1 cellular context compared by ENCODE assay signal in genomic region chr1:155080250-155081228, GRCh38.
TF ChIP-seq lines count a peak whose summit lies in the region.

No MANE protein-coding gene starts in this region.

TF ChIP-seq in K562, 482 proteins besides CTCF, POLR2A, EP300 and RAD21 (continues in another document):
- TF ChIP-seq HMG20B (CRISPR knock-in tag; IDR thresholded peaks at IDR 0.05) (no peak), FOXP1 (CRISPR knock-in tag; IDR thresholded peaks at IDR 0.05) (0 out of 2 replicates have a peak, but pooled peaks have one; percentile 31), SIN3A (IDR thresholded peaks at IDR 0.05; ENCODE audit: borderline replicate concordance in 2 of 2, control insufficient read depth in 1 of 2, low read depth in 2 of 2, low read length in 2 of 2) (no peak), ERF (CRISPR knock-in tag; IDR thresholded peaks at IDR 0.05) (no peak), SRSF1 (IDR thresholded peaks at IDR 0.05; ENCODE audit: low read depth, low read length) (no peak), CREM (IDR thresholded peaks at IDR 0.05; ENCODE audit: low read depth) (no peak), PHTF2 (CRISPR knock-in tag; IDR thresholded peaks at IDR 0.05) (no peak), STAG1 (CRISPR knock-in tag; IDR thresholded peaks at IDR 0.05; ENCODE audit: borderline replicate concordance) (no peak), XRCC5 (IDR thresholded peaks at IDR 0.05; ENCODE audit: low read depth, low read length) (no peak), NCOA6 (IDR thresholded peaks at IDR 0.05) (no peak), VEZF1 (CRISPR knock-in tag; IDR thresholded peaks at IDR 0.05) (peak; percentile 64), RAD51 (IDR thresholded peaks at IDR 0.05; ENCODE audit: borderline replicate concordance, low read depth) (peak; percentile 93), U2AF1 (optimal IDR thresholded peaks at IDR 0.05; ENCODE audit: low read depth, low read length) (no peak), ZNF133 (CRISPR knock-in tag; IDR thresholded peaks at IDR 0.05) (no peak), SAP30 (IDR thresholded peaks at IDR 0.05; ENCODE audit: borderline replicate concordance, insufficient read depth, low read depth, low read length, poor library complexity, severe bottlenecking) (peak; percentile 32), ZNF280A (IDR thresholded peaks at IDR 0.05; ENCODE audit: low read depth, partially characterized antibody) (no peak), ZNF511 (CRISPR knock-in tag; IDR thresholded peaks at IDR 0.05) (no peak), PTRF (tag; IDR thresholded peaks at IDR 0.05) (no peak), ATF2 (CRISPR knock-in tag; IDR thresholded peaks at IDR 0.05) (no peak), PRPF4 (IDR thresholded peaks at IDR 0.05; ENCODE audit: insufficient read depth, low read depth, low read length, poor library complexity, severe bottlenecking) (no peak), ZNF274 (IDR thresholded peaks at IDR 0.05; ENCODE audit: borderline replicate concordance, low read depth, low read length) (no peak), TCF7L2 (IDR thresholded peaks at IDR 0.05; ENCODE audit: low read depth, low read length) (no peak), WHSC1 (IDR thresholded peaks at IDR 0.05; ENCODE audit: low read length) (no peak), NCOR1 (IDR thresholded peaks at IDR 0.05) (no peak), CSDE1 (IDR thresholded peaks at IDR 0.05) (no peak), ZNF23 (CRISPR knock-in tag; IDR thresholded peaks at IDR 0.05) (no peak), LEF1 (IDR thresholded peaks at IDR 0.05) (peak; percentile 45; the same call in 1 of the 2 replicates), MLLT1 (IDR thresholded peaks at IDR 0.05) (no peak), FOXK2 (conservative IDR thresholded peaks at IDR 0.05 in 1 of 2, IDR thresholded peaks at IDR 0.05 in 1 of 2; ENCODE audit: low read depth in 2 of 2) (peak in 1 of 2 experiments; percentile 53; a peak in 1 of 4 replicates), ZNF785 (CRISPR knock-in tag; IDR thresholded peaks at IDR 0.05) (no peak), FOXA3 (CRISPR knock-in tag; conservative IDR thresholded peaks at IDR 0.05 in 1 of 2, IDR thresholded peaks at IDR 0.05 in 1 of 2) (no peak), EWSR1 (IDR thresholded peaks at IDR 0.05; ENCODE audit: borderline replicate concordance, low read depth, partially characterized antibody) (no peak), MEIS2 (IDR thresholded peaks at IDR 0.05; ENCODE audit: partially characterized antibody) (peak; percentile 91), MAX (CRISPR knock-in tag; IDR thresholded peaks at IDR 0.05) (peak; percentile 72), ZFX (CRISPR knock-in tag; IDR thresholded peaks at IDR 0.05) (peak; percentile 49), ZNF551 (CRISPR knock-in tag; IDR thresholded peaks at IDR 0.05) (no peak)
- TF ChIP-seq, protein P1, sequence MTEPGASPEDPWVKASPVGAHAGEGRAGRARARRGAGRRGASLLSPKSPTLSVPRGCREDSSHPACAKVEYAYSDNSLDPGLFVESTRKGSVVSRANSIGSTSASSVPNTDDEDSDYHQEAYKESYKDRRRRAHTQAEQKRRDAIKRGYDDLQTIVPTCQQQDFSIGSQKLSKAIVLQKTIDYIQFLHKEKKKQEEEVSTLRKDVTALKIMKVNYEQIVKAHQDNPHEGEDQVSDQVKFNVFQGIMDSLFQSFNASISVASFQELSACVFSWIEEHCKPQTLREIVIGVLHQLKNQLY (CRISPR knock-in tag; conservative IDR thresholded peaks at IDR 0.05), result no peak
- TF ChIP-seq, protein P2, sequence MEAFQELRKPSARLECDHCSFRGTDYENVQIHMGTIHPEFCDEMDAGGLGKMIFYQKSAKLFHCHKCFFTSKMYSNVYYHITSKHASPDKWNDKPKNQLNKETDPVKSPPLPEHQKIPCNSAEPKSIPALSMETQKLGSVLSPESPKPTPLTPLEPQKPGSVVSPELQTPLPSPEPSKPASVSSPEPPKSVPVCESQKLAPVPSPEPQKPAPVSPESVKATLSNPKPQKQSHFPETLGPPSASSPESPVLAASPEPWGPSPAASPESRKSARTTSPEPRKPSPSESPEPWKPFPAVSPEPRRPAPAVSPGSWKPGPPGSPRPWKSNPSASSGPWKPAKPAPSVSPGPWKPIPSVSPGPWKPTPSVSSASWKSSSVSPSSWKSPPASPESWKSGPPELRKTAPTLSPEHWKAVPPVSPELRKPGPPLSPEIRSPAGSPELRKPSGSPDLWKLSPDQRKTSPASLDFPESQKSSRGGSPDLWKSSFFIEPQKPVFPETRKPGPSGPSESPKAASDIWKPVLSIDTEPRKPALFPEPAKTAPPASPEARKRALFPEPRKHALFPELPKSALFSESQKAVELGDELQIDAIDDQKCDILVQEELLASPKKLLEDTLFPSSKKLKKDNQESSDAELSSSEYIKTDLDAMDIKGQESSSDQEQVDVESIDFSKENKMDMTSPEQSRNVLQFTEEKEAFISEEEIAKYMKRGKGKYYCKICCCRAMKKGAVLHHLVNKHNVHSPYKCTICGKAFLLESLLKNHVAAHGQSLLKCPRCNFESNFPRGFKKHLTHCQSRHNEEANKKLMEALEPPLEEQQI (IDR thresholded peaks at IDR 0.05), result no peak
- TF ChIP-seq, protein P3, sequence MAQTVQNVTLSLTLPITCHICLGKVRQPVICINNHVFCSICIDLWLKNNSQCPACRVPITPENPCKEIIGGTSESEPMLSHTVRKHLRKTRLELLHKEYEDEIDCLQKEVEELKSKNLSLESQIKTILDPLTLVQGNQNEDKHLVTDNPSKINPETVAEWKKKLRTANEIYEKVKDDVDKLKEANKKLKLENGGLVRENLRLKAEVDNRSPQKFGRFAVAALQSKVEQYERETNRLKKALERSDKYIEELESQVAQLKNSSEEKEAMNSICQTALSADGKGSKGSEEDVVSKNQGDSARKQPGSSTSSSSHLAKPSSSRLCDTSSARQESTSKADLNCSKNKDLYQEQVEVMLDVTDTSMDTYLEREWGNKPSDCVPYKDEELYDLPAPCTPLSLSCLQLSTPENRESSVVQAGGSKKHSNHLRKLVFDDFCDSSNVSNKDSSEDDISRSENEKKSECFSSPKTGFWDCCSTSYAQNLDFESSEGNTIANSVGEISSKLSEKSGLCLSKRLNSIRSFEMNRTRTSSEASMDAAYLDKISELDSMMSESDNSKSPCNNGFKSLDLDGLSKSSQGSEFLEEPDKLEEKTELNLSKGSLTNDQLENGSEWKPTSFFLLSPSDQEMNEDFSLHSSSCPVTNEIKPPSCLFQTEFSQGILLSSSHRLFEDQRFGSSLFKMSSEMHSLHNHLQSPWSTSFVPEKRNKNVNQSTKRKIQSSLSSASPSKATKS (CRISPR knock-in tag; IDR thresholded peaks at IDR 0.05), result no peak
- TF ChIP-seq, protein P4, sequence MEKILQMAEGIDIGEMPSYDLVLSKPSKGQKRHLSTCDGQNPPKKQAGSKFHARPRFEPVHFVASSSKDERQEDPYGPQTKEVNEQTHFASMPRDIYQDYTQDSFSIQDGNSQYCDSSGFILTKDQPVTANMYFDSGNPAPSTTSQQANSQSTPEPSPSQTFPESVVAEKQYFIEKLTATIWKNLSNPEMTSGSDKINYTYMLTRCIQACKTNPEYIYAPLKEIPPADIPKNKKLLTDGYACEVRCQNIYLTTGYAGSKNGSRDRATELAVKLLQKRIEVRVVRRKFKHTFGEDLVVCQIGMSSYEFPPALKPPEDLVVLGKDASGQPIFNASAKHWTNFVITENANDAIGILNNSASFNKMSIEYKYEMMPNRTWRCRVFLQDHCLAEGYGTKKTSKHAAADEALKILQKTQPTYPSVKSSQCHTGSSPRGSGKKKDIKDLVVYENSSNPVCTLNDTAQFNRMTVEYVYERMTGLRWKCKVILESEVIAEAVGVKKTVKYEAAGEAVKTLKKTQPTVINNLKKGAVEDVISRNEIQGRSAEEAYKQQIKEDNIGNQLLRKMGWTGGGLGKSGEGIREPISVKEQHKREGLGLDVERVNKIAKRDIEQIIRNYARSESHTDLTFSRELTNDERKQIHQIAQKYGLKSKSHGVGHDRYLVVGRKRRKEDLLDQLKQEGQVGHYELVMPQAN (IDR thresholded peaks at IDR 0.05; ENCODE audit: borderline replicate concordance), result no peak
- TF ChIP-seq, protein P5, sequence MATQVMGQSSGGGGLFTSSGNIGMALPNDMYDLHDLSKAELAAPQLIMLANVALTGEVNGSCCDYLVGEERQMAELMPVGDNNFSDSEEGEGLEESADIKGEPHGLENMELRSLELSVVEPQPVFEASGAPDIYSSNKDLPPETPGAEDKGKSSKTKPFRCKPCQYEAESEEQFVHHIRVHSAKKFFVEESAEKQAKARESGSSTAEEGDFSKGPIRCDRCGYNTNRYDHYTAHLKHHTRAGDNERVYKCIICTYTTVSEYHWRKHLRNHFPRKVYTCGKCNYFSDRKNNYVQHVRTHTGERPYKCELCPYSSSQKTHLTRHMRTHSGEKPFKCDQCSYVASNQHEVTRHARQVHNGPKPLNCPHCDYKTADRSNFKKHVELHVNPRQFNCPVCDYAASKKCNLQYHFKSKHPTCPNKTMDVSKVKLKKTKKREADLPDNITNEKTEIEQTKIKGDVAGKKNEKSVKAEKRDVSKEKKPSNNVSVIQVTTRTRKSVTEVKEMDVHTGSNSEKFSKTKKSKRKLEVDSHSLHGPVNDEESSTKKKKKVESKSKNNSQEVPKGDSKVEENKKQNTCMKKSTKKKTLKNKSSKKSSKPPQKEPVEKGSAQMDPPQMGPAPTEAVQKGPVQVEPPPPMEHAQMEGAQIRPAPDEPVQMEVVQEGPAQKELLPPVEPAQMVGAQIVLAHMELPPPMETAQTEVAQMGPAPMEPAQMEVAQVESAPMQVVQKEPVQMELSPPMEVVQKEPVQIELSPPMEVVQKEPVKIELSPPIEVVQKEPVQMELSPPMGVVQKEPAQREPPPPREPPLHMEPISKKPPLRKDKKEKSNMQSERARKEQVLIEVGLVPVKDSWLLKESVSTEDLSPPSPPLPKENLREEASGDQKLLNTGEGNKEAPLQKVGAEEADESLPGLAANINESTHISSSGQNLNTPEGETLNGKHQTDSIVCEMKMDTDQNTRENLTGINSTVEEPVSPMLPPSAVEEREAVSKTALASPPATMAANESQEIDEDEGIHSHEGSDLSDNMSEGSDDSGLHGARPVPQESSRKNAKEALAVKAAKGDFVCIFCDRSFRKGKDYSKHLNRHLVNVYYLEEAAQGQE (CRISPR knock-in tag; IDR thresholded peaks at IDR 0.05; ENCODE audit: low read depth), result 0 out of 2 replicates have a peak, but pooled peaks have one; percentile 21
